10 cellular contexts compared by ENCODE assay signal in genomic region chr1:224851850-224852261, GRCh38.
DNase-seq lines count a peak whose midpoint lies in the region; ATAC-seq and TF ChIP-seq lines count a peak whose summit lies in the region.
"Had no signal": no experiment of that assay in that cellular context is flagged by ENCODE, and none has a peak within 500 bp of the region (broad histone marks: within the 10 kb centered on the region; RNA-seq: fewer than 3 reads in every experiment).

No MANE protein-coding gene starts in this region.

- no peak overlapping the region for H3K27ac Mint-ChIP-seq in WTC11
- H3K27ac Mint-ChIP-seq in stimulated activated effector memory CD8-positive, alpha-beta T cell treated with anti-CD3 and anti-CD28 coated beads, Interleukin-12 subunit alpha, Interleukin-12 subunit beta, amount 100 ng/mL, for 72 hours, result no peak overlapping the region
- H3K27ac Mint-ChIP-seq: B cell had no signal

- H3K9me3 Mint-ChIP-seq in WTC11, result peaks cover 21% of the 10 kb centered on the region
- no peaks in the 10 kb centered on the region for H3K9me3 Mint-ChIP-seq in stimulated activated effector memory CD8-positive, alpha-beta T cell treated with anti-CD3 and anti-CD28 coated beads, Interleukin-12 subunit alpha, Interleukin-12 subunit beta, amount 100 ng/mL, for 72 hours

- peaks cover 27% of the 10 kb centered on the region for H3K4me1 Mint-ChIP-seq in WTC11
- no peaks in the 10 kb centered on the region for H3K4me1 Mint-ChIP-seq in stimulated activated effector memory CD8-positive, alpha-beta T cell treated with anti-CD3 and anti-CD28 coated beads, Interleukin-12 subunit alpha, Interleukin-12 subunit beta, amount 100 ng/mL, for 72 hours
- H3K4me1 Mint-ChIP-seq: B cell had no signal

- H3K36me3 ChIP-seq in heart right ventricle (no peaks in the 10 kb centered on the region), WERI-Rb-1 (no peaks in the 10 kb centered on the region)
- H3K36me3 ChIP-seq: stomach had no signal

- CTCF ChIA-PET in WTC11 (lab: Charles Lee), result interaction anchor here (0.6 to 7.9 kb wide), 53 partner anchors 11 to 788 kb away, joined by 3 to 131 read pairs (median 4); partner anchors contain the start of gene CNIH3

- POLR2A ChIA-PET in WTC11 (lab: Charles Lee), result no interaction called here

- DNase-seq in heart right ventricle (no peak), cardiac septum (ENCODE audit: low spot score) (no peak), WTC11 (ENCODE audit: low spot score) (peak; percentile 26), CD1c-positive myeloid dendritic cell (ENCODE audit: extremely low spot score) (no peak), WERI-Rb-1 (no peak)
- no peak for DNase-seq in stimulated activated effector memory CD8-positive, alpha-beta T cell treated with anti-CD3 and anti-CD28 coated beads, Interleukin-12 subunit alpha, Interleukin-12 subunit beta, amount 100 ng/mL, for 72 hours (ENCODE audit: low spot score in 2 of 2)

- no peak overlapping the region for H3K4me3 Mint-ChIP-seq in WTC11
- H3K4me3 Mint-ChIP-seq in stimulated activated effector memory CD8-positive, alpha-beta T cell treated with anti-CD3 and anti-CD28 coated beads, Interleukin-12 subunit alpha, Interleukin-12 subunit beta, amount 100 ng/mL, for 72 hours, result no peak overlapping the region
- H3K4me3 Mint-ChIP-seq: B cell had no signal

- H3K27me3 ChIP-seq in heart right ventricle (peaks cover 0 to 7% (median 0%) of the 10 kb centered on the region in 7 donors), WERI-Rb-1 (ENCODE audit: insufficient read depth, low read depth, severe bottlenecking) (no peaks in the 10 kb centered on the region)
- H3K27me3 ChIP-seq: stomach had no signal

- no peaks in the 10 kb centered on the region for H3K4me1 ChIP-seq in heart right ventricle
- H3K4me1 ChIP-seq: stomach had no signal

- ATAC-seq in heart right ventricle, result peak in 5 of 8 donors; percentile 11 to 38 (median 14)
- peak; percentile 19 for ATAC-seq in HG02642 (IDR thresholded peaks at IDR 0.05; ENCODE audit: poor library complexity, unreplicated experiment)
- peak; percentile 82 for ATAC-seq in WTC11
- ATAC-seq in stimulated activated effector memory CD8-positive, alpha-beta T cell treated with anti-CD3 and anti-CD28 coated beads, Interleukin-12 subunit alpha, Interleukin-12 subunit beta, amount 100 ng/mL, for 72 hours, result peak; percentile 38
- no peak for ATAC-seq in HG02973 (IDR thresholded peaks at IDR 0.05; ENCODE audit: unreplicated experiment)

- H3K4me3 ChIP-seq in heart right ventricle (no peak overlapping the region), WERI-Rb-1 (ENCODE audit: low read depth, low read length) (no peak overlapping the region)
- H3K4me3 ChIP-seq: stomach had no signal

- H3K27ac ChIP-seq in heart right ventricle (no peak overlapping the region), WERI-Rb-1 (no peak overlapping the region)
- H3K27ac ChIP-seq: stomach had no signal

- intact Hi-C loops in heart right ventricle (cut with DNase I) (loop anchor here (1.0 to 10.0 kb wide), 9 partner anchors 155 to 340 kb away; no protein-coding TSS in a partner anchor), cardiac septum (cut with DNase I) (loop anchor here (5.0 kb wide), 1 partner anchor 210 kb away; no protein-coding TSS in a partner anchor)

- H3K9me3 ChIP-seq in heart right ventricle (no peaks in the 10 kb centered on the region), WERI-Rb-1 (ENCODE audit: severe bottlenecking) (no peaks in the 10 kb centered on the region)
- H3K9me3 ChIP-seq: stomach had no signal

- no peaks in the 10 kb centered on the region; the same call in 1 of the 2 replicates for H3K27me3 Mint-ChIP-seq in WTC11 (ENCODE audit: low read depth)

- H3K36me3 Mint-ChIP-seq in WTC11, result peaks cover 14% of the 10 kb centered on the region
- H3K36me3 Mint-ChIP-seq in stimulated activated effector memory CD8-positive, alpha-beta T cell treated with anti-CD3 and anti-CD28 coated beads, Interleukin-12 subunit alpha, Interleukin-12 subunit beta, amount 100 ng/mL, for 72 hours, result no peaks in the 10 kb centered on the region

- WGBS in heart right ventricle, 2 donors, result 51 to 55% methylated on average over 9 of the region's 9 CpGs

- TF ChIP-seq CTCF in heart right ventricle (IDR thresholded peaks at IDR 0.05) (peak in 2 of 9 donors; percentile 1), WTC11 (IDR thresholded peaks at IDR 0.05) (no peak), WERI-Rb-1 (IDR thresholded peaks at IDR 0.05; ENCODE audit: low read depth, low read length) (no peak)

TF ChIP-seq in WTC11, 78 proteins besides CTCF, POLR2A, EP300 and RAD21:
- no peak for TF ChIP-seq ETV6 (CRISPR knock-in tag; IDR thresholded peaks at IDR 0.05)
- TF ChIP-seq TEAD1 (CRISPR knock-in tag; IDR thresholded peaks at IDR 0.05), result peak; percentile 58; the same call in 1 of the 2 replicates
- 0 out of 2 replicates have a peak, but pooled peaks have one; percentile 21 for TF ChIP-seq MAX (CRISPR knock-in tag; IDR thresholded peaks at IDR 0.05)
- no peak for TF ChIP-seq NR3C1 (CRISPR knock-in tag; conservative IDR thresholded peaks at IDR 0.05; ENCODE audit: low read depth)
- peak; percentile 37; the same call in 1 of the 2 replicates for TF ChIP-seq FOXP1 (CRISPR knock-in tag; IDR thresholded peaks at IDR 0.05; ENCODE audit: borderline replicate concordance)
- TF ChIP-seq AFF4 (CRISPR knock-in tag; IDR thresholded peaks at IDR 0.05; ENCODE audit: borderline replicate concordance), result no peak
- TF ChIP-seq, protein P1, sequence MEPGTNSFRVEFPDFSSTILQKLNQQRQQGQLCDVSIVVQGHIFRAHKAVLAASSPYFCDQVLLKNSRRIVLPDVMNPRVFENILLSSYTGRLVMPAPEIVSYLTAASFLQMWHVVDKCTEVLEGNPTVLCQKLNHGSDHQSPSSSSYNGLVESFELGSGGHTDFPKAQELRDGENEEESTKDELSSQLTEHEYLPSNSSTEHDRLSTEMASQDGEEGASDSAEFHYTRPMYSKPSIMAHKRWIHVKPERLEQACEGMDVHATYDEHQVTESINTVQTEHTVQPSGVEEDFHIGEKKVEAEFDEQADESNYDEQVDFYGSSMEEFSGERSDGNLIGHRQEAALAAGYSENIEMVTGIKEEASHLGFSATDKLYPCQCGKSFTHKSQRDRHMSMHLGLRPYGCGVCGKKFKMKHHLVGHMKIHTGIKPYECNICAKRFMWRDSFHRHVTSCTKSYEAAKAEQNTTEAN (CRISPR knock-in tag; IDR thresholded peaks at IDR 0.05), result 0 out of 2 replicates have a peak, but pooled peaks have one; percentile 33
TF ChIP-seq in WTC11: peak in this region for 4.
